Comparison of ENCODE assay signal across 19 cellular contexts in genomic region chr18:59520569-59520968, GRCh38.
"Had no signal": no experiment of that assay in that cellular context is flagged by ENCODE, and none has a peak within 500 bp of the region (broad histone marks: within the 10 kb centered on the region; RNA-seq: fewer than 3 reads in every experiment).

No MANE protein-coding gene starts in this region.

- H3K9me3 ChIP-seq: lower lobe of right lung, ovary, upper lobe of left lung, uterus had no signal

- DNase-seq: effector memory CD8-positive, alpha-beta T cell; erythroblast; foreskin keratinocyte; immature natural killer cell; left ventricle myocardium inferior; lower lobe of right lung; midbrain; nucleus accumbens; ovary; right cardiac atrium; stimulated activated CD4-positive, alpha-beta T cell treated with anti-CD3 and anti-CD28 coated beads, Interleukin-4, amount 100 ng/mL, for 24 hours; tibial artery; upper lobe of left lung; uterus had no signal

- H2AFZ ChIP-seq: neural progenitor cell had no signal

- H3K9ac ChIP-seq: neural progenitor cell had no signal

- H3K4me2 ChIP-seq: neural progenitor cell, smooth muscle cell had no signal

- H3K27ac ChIP-seq: foreskin keratinocyte, left ventricle myocardium inferior, lower lobe of right lung, neural progenitor cell, tibial artery, upper lobe of left lung had no signal

- ATAC-seq: effector memory CD8-positive, alpha-beta T cell; foreskin keratinocyte; lower lobe of right lung; natural killer cell treated with Interleukin-12 subunit alpha and Interleukin-12 subunit beta and Interleukin-15 and Interleukin-18, amount 100 ng/mL, for 72 hours; right cardiac atrium; stimulated activated memory B cell treated with anti-CD40 and anti-IgM and Interleukin-4, amounts not matched to agents 10 μg/mL and 1 μg/mL and 100 μg/mL, for 72 hours had no signal

- H3K27me3 ChIP-seq: neural progenitor cell, ovary, upper lobe of left lung, uterus had no signal

- H3K36me3 ChIP-seq: left ventricle myocardium inferior, lower lobe of right lung, neural progenitor cell, ovary, tibial artery, upper lobe of left lung, uterus had no signal

- FAIRE-seq: keratinocyte had no signal

- H3K4me1 ChIP-seq: foreskin keratinocyte, neural progenitor cell had no signal

- H3K4me3 ChIP-seq: left ventricle myocardium inferior, lower lobe of right lung, neural progenitor cell, ovary, smooth muscle cell, tibial artery, upper lobe of left lung, uterus had no signal
